ENCODE assay signal across 12 cellular contexts in genomic region chr2:20179755-20180594, GRCh38. TPM values are rescaled to one million over a fixed set of nuclear protein-coding genes. Genes with fewer than 3 reads are reported as not detected.
A peak's percentile ranks its signal among the peaks of the same experiment; 100 is the strongest.
DNase-seq lines count a peak whose midpoint lies in the region; ATAC-seq, FAIRE-seq and TF ChIP-seq lines count a peak whose summit lies in the region.
"Had no signal": no experiment of that assay in that cellular context is flagged by ENCODE, and none has a peak within 500 bp of the region (broad histone marks: within the 10 kb centered on the region; RNA-seq: fewer than 3 reads in every experiment).

No MANE protein-coding gene starts in this region.

- peak; percentile 48 for FAIRE-seq in HepG2 (lab: Jason Lieb, UNC)

- in situ Hi-C loops in HepG2 (cut with HindIII; ENCODE audit: extremely low pct_ligation_motif_present, low pct_unique_long_range_greater_than_20kb): no loop called here

- intact Hi-C loops in cardiac septum (cut with DNase I) (no loop called here), left cardiac atrium (cut with DNase I) (no loop called here), HepG2 (cut with micrococcal nuclease; ENCODE audit: unreplicated experiment) (loop anchor here (5.0 kb wide), 1 partner anchor 78 kb away; no protein-coding TSS in a partner anchor)

- H4K20me1 ChIP-seq in HepG2 (ENCODE audit: insufficient read depth, low read length): no peaks in the 10 kb centered on the region

- no peaks in the 10 kb centered on the region for H3K27me3 Mint-ChIP-seq in WTC11 (ENCODE audit: low read depth)

- no peaks in the 10 kb centered on the region for H3K27me3 ChIP-seq in HepG2 (ENCODE audit: control insufficient read depth in 1 of 2, insufficient read depth in 2 of 2, low read length in 2 of 2)
- H3K27me3 ChIP-seq: brain microvascular endothelial cell had no signal

- POLR2A ChIA-PET in WTC11 (lab: Charles Lee): interaction anchor here (0.5 kb wide), 1 partner anchor 45 kb away, joined by 4 read pairs; the partner anchor contains the start of gene SDC1
- POLR2A ChIA-PET in HepG2 (lab: Yijun Ruan, JAX): interaction anchor here (0.9 to 5.5 kb wide), 16 partner anchors 9 to 170 kb away, joined by 3 to 76 read pairs (median 5); partner anchors contain the start of gene SDC1

- peak; percentile 14 to 25; a peak in 1 of 4 replicates for TF ChIP-seq EP300 in HepG2 (IDR thresholded peaks at IDR 0.05; ENCODE audit: low read depth in 2 of 2, low read length in 2 of 2)
- TF ChIP-seq EP300 in HepG2 (CRISPR knock-in tag; IDR thresholded peaks at IDR 0.05; ENCODE audit: borderline replicate concordance): peak; percentile 11; the same call in 1 of the 2 replicates

- H3K4me1 Mint-ChIP-seq in WTC11: no peaks in the 10 kb centered on the region
- H3K4me1 Mint-ChIP-seq: memory B cell had no signal

- TF ChIP-seq RAD21 in HepG2 (CRISPR knock-in tag; IDR thresholded peaks at IDR 0.05): peak; percentile 64; the same call in 1 of the 2 replicates

- CTCF ChIA-PET in WTC11 (lab: Charles Lee): interaction anchor here (1.2 to 1.8 kb wide), 4 partner anchors 10 to 45 kb away, joined by 5 to 6 read pairs (median 6); no protein-coding TSS in a partner anchor
- CTCF ChIA-PET in HepG2 (lab: Yijun Ruan, JAX; ENCODE audit: low intra/inter-chr PET ratio, low total read pairs): interaction anchor here (1.9 kb wide), 1 partner anchor 45 kb away, joined by 5 read pairs; the partner anchor contains the start of gene SDC1

- H3K27ac Mint-ChIP-seq in WTC11: no peak overlapping the region
- H3K27ac Mint-ChIP-seq: memory B cell; T-helper 1 cell treated with Interleukin-12 subunit alpha and Interleukin-12 subunit beta and Interleukin-4 antibody, amounts not matched to agents 30 μg/mL and 1 μg/mL, for 36 hours had no signal

- peaks cover 76% of the 10 kb centered on the region for H3K4me1 ChIP-seq in HepG2 (ENCODE audit: insufficient read depth, low read length)

- H3K4me3 Mint-ChIP-seq in WTC11: no peak overlapping the region
- H3K4me3 Mint-ChIP-seq: memory B cell; T-helper 1 cell treated with Interleukin-12 subunit alpha and Interleukin-12 subunit beta and Interleukin-4 antibody, amounts not matched to agents 30 μg/mL and 1 μg/mL, for 36 hours had no signal

- no peaks in the 10 kb centered on the region for H3K36me3 Mint-ChIP-seq in WTC11
- H3K36me3 Mint-ChIP-seq: memory B cell had no signal

- H2AFZ ChIP-seq in HepG2 (ENCODE audit: low read length): no peak overlapping the region

- ATAC-seq in left cardiac atrium (no peak), WTC11 (peak; percentile 96), HepG2 (peak; percentile 84), HG03039 (IDR thresholded peaks at IDR 0.05; ENCODE audit: unreplicated experiment) (no peak), GM18870 (IDR thresholded peaks at IDR 0.05; ENCODE audit: unreplicated experiment) (no peak)

- H3K9me3 Mint-ChIP-seq in WTC11: no peaks in the 10 kb centered on the region
- H3K9me3 Mint-ChIP-seq: memory B cell; T-helper 1 cell treated with Interleukin-12 subunit alpha and Interleukin-12 subunit beta and Interleukin-4 antibody, amounts not matched to agents 30 μg/mL and 1 μg/mL, for 36 hours had no signal

- peak overlapping the region; percentile 60 for H3K27ac ChIP-seq in HepG2 (ENCODE audit: extremely low read length, insufficient read depth, low read length)
- H3K27ac ChIP-seq: brain microvascular endothelial cell had no signal

- H3K79me2 ChIP-seq in HepG2 (ENCODE audit: insufficient read depth, low read length): no peaks in the 10 kb centered on the region

- H3K36me3 ChIP-seq in HepG2 (replicated peaks in 1 of 2; ENCODE audit: control insufficient read depth in 1 of 2, insufficient read depth in 2 of 2, low read length in 2 of 2): no peaks in the 10 kb centered on the region
- H3K36me3 ChIP-seq: brain microvascular endothelial cell had no signal

- peak in 1 of 2 experiments; percentile 35; a peak in 2 of 4 replicates for TF ChIP-seq POLR2A in HepG2 (IDR thresholded peaks at IDR 0.05; ENCODE audit: insufficient read depth in 1 of 2, low read depth in 2 of 2, low read length in 2 of 2)

- H3K9ac ChIP-seq in HepG2 (ENCODE audit: insufficient read depth, low read depth, low read length): peak overlapping the region; percentile 63

- TF ChIP-seq CTCF in WTC11 (IDR thresholded peaks at IDR 0.05) (no peak), HepG2 (CRISPR knock-in tag; IDR thresholded peaks at IDR 0.05) (peak; percentile 63)

- BruUV-seq in HepG2 (replicated peaks; lab: Mats Ljungman, UMichigan): no TSS peak

- peak overlapping the region; percentile 99 for H3K4me2 ChIP-seq in HepG2 (ENCODE audit: low read depth, low read length)

- no peaks in the 10 kb centered on the region for H3K9me3 ChIP-seq in HepG2 (ENCODE audit: low read length)

- peak overlapping the region; percentile 47 to 73 (median 53) for H3K4me3 ChIP-seq in HepG2 (replicated peaks in 1 of 3; ENCODE audit: insufficient read depth in 1 of 3, low read depth in 2 of 3, low read length in 3 of 3)

- WGBS in HepG2 (ENCODE audit: low lambda C conversion rate): 3% methylated on average over 17 of the region's 25 CpGs

- DNase-seq in cardiac septum (ENCODE audit: low spot score): peak; percentile 51
- DNase-seq in left cardiac atrium: no peak
- peak; percentile 75 for DNase-seq in WTC11 (ENCODE audit: low spot score)
- DNase-seq in HepG2 (ENCODE audit: low spot score): peak; percentile 88
- DNase-seq in ureter (ENCODE audit: low spot score): peak; percentile 90
- no peak for DNase-seq in activated CD8-positive, alpha-beta memory T cell treated with anti-CD3 and anti-CD28 coated beads for 24 hours
- DNase-seq: brain microvascular endothelial cell, NCI-H2171 treated with DMSO at 0.1 percent for 48 hours had no signal

TF ChIP-seq in WTC11, 78 proteins besides CTCF, POLR2A, EP300 and RAD21 (continues in another document):
- TF ChIP-seq, protein P1, sequence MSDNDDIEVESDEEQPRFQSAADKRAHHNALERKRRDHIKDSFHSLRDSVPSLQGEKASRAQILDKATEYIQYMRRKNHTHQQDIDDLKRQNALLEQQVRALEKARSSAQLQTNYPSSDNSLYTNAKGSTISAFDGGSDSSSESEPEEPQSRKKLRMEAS (CRISPR knock-in tag; IDR thresholded peaks at IDR 0.05): 0 out of 2 replicates have a peak, but pooled peaks have one; percentile 32
- TF ChIP-seq, protein P2, sequence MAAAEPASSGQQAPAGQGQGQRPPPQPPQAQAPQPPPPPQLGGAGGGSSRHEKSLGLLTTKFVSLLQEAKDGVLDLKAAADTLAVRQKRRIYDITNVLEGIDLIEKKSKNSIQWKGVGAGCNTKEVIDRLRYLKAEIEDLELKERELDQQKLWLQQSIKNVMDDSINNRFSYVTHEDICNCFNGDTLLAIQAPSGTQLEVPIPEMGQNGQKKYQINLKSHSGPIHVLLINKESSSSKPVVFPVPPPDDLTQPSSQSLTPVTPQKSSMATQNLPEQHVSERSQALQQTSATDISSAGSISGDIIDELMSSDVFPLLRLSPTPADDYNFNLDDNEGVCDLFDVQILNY (CRISPR knock-in tag; IDR thresholded peaks at IDR 0.05): 0 out of 2 replicates have a peak, but pooled peaks have one; percentile 23
- no peak for TF ChIP-seq FOXK1 (CRISPR knock-in tag; IDR thresholded peaks at IDR 0.05)
- TF ChIP-seq MXD4 (CRISPR knock-in tag; IDR thresholded peaks at IDR 0.05; ENCODE audit: borderline replicate concordance): no peak

TF ChIP-seq in HepG2, 621 proteins besides CTCF, POLR2A, EP300 and RAD21 (continues in another document):
- TF ChIP-seq, protein P3, sequence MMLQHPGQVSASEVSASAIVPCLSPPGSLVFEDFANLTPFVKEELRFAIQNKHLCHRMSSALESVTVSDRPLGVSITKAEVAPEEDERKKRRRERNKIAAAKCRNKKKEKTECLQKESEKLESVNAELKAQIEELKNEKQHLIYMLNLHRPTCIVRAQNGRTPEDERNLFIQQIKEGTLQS (CRISPR knock-in tag; IDR thresholded peaks at IDR 0.05): peak; percentile 81
- peak; percentile 39; the same call in 1 of the 2 replicates for TF ChIP-seq ZFP41 (CRISPR knock-in tag; IDR thresholded peaks at IDR 0.05; ENCODE audit: borderline replicate concordance)
- peak; percentile 86; the same call in 1 of the 2 replicates for TF ChIP-seq ZNF451 (CRISPR knock-in tag; IDR thresholded peaks at IDR 0.05)
- peak; percentile 46; the same call in 1 of the 2 replicates for TF ChIP-seq MYC (CRISPR knock-in tag; IDR thresholded peaks at IDR 0.05; ENCODE audit: borderline replicate concordance)
- no peak for TF ChIP-seq GATA4 (IDR thresholded peaks at IDR 0.05; ENCODE audit: borderline replicate concordance, low read depth)
- no peak for TF ChIP-seq RFX3 (CRISPR knock-in tag; IDR thresholded peaks at IDR 0.05)
- peak; percentile 22; the same call in 1 of the 2 replicates for TF ChIP-seq ZBTB7B (CRISPR knock-in tag; IDR thresholded peaks at IDR 0.05)
- no peak; the same call in 1 of the 2 replicates for TF ChIP-seq ZNF614 (CRISPR knock-in tag; IDR thresholded peaks at IDR 0.05; ENCODE audit: borderline replicate concordance)

RNA-seq across cellular contexts. Expression of gene SDC1, which starts 45.0 kb away (rescaled TPM):
- total RNA-seq in cardiac septum (0.32 TPM), left cardiac atrium (under 1 TPM; 0.21 to 0.50 TPM), WTC11 (2021) (47.3 to 52.6 TPM (median 52.6 TPM) in 3 replicates), HepG2 (2016; rRNA removed; fragmentation: Illumina TruSeq; extraction: Trizol) (47.5 and 119 TPM in 2 replicates), ureter (480 TPM)
- 9.3 and 11.1 TPM in 2 replicates for total RNA-seq in HepG2 (2016; cell fraction: cytosol; rRNA removed; fragmentation: Illumina TruSeq; extraction: Trizol; ENCODE audit: low read depth)
- total RNA-seq in HepG2 (2016; cell fraction: insoluble cytoplasmic fraction; rRNA removed; fragmentation: Illumina TruSeq; extraction: Trizol): 45.4 and 119 TPM in 2 replicates
- 27.4 and 30.5 TPM in 2 replicates for total RNA-seq in HepG2 (2016; cell fraction: membrane; rRNA removed; fragmentation: Illumina TruSeq; extraction: Trizol)
- 90.3 and 111 TPM in 2 replicates for total RNA-seq in HepG2 (2016; cell fraction: nucleus; rRNA removed; fragmentation: Illumina TruSeq; extraction: Trizol)
- 108 and 113 TPM in 2 replicates for polyA plus RNA-seq in HepG2 (2011; rRNA removed)
- polyA plus RNA-seq in HepG2 (2011; cell fraction: cytosol; rRNA removed): 78.7 and 130 TPM in 2 replicates
- polyA plus RNA-seq in HepG2 (2011; cell fraction: nucleus; rRNA removed): 66.7 and 76.2 TPM in 2 replicates
- polyA plus RNA-seq in HepG2 (2012): 44.8 and 48.6 TPM in 2 replicates
- polyA plus RNA-seq in HepG2 (2016; cell fraction: cytosol; fragmentation: Illumina TruSeq; extraction: Trizol; ENCODE audit: low read depth): 8.7 TPM in 2 replicates
- polyA plus RNA-seq in HepG2 (2016; cell fraction: insoluble cytoplasmic fraction; fragmentation: Illumina TruSeq; extraction: Trizol; ENCODE audit: low read depth): 49.7 and 54.3 TPM in 2 replicates
- 17.8 and 18.0 TPM in 2 replicates for polyA plus RNA-seq in HepG2 (2016; cell fraction: membrane; fragmentation: Illumina TruSeq; extraction: Trizol; ENCODE audit: low read depth)
- 156 and 173 TPM in 2 replicates for polyA plus RNA-seq in HepG2 (2016; cell fraction: nucleus; fragmentation: Illumina TruSeq; extraction: Trizol; ENCODE audit: insufficient read depth, low read depth)
- polyA minus RNA-seq in HepG2 (2011; rRNA and poly(A)+ RNA removed; ENCODE audit: low replicate concordance): 13.0 and 159 TPM in 2 replicates
- 69.2 and 73.2 TPM in 2 replicates for polyA minus RNA-seq in HepG2 (2011; cell fraction: cytosol; rRNA and poly(A)+ RNA removed)
- polyA minus RNA-seq in HepG2 (2011; cell fraction: nucleus; rRNA and poly(A)+ RNA removed): 14.8 and 16.3 TPM in 2 replicates

Comparison
In these comparisons a context has a peak if more than half of its experiments do, and no peak if none do; other contexts are left out.
1. DNase-seq: peak in cardiac septum (single experiment), WTC11 (single experiment), HepG2 (single experiment) and ureter (single experiment); none in left cardiac atrium (single experiment) and activated CD8-positive, alpha-beta memory T cell treated with anti-CD3 and anti-CD28 coated beads for 24 hours (single experiment).
2. ATAC-seq: peak in WTC11 (single experiment) and HepG2 (single experiment); none in left cardiac atrium (0 of 2), HG03039 (single experiment) and GM18870 (single experiment).